8 cellular contexts compared by ENCODE assay signal in the genomic region with DNA sequence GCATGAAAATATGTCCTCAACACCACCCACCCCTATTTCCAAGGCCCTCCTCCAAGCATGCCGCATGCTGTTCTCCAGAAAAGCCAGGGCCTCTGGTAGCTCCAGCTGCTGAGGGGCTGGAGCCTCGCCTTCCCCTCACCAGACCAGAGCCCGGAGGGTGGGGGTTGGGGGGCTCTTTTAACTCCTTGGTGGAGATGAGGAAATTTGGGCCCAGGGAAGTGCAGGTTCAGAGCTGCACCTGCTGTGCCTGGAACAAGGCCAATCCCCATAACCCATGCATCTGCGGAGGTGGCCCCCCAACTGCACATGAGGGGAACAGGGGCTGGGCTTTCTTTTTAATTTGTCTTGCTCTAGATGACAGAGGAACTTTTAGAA. TPM values are rescaled to one million over a fixed set of nuclear protein-coding genes. Genes with fewer than 3 reads are reported as not detected.
DNase-seq lines count a peak whose midpoint lies in the region; ATAC-seq and TF ChIP-seq lines count a peak whose summit lies in the region.

No MANE protein-coding gene starts in this region.

- H3K9ac ChIP-seq in NT2/D1 (ENCODE audit: insufficient read length, low read depth) (peak overlapping the region; percentile 83), endodermal cell (ENCODE audit: extremely low read depth, low read length, poor library complexity, severe bottlenecking) (no peak overlapping the region)

- H3K27me3 ChIP-seq in CD4-positive, alpha-beta T cell (ENCODE audit: control insufficient read depth, insufficient read depth, low read length): no peaks in the 10 kb centered on the region
- peaks cover 11% of the 10 kb centered on the region for H3K27me3 ChIP-seq in NT2/D1 (ENCODE audit: insufficient read depth, insufficient read length)
- no peaks in the 10 kb centered on the region for H3K27me3 ChIP-seq in endodermal cell (ENCODE audit: control insufficient read depth, insufficient read depth, low read length, poor library complexity, severe bottlenecking)
- H3K27me3 ChIP-seq in neutrophil: peaks cover 7% of the 10 kb centered on the region

- POLR2A ChIA-PET in CD4-positive, alpha-beta T cell (lab: Charles Lee): interaction anchor here (0.8 to 6.5 kb wide), 5 partner anchors 14 to 180 kb away, joined by 3 to 44 read pairs (median 8); partner anchors contain the start of gene MTFR1L

- in situ Hi-C loops in KBM-7 (cut with MboI; ENCODE audit: low pct_unique_long_range_greater_than_20kb, low sequenced_read_pairs): no loop called here

- peaks cover 78% of the 10 kb centered on the region for H3K4me1 Mint-ChIP-seq in CD4-positive, alpha-beta T cell (ENCODE audit: low read depth)
- peaks cover 29% of the 10 kb centered on the region for H3K4me1 Mint-ChIP-seq in endodermal cell

- 85% methylated on average over 4 of the region's 4 CpGs; no CpG with 5 or more reads in 1 of the 2 experiments for WGBS in endodermal cell (ENCODE audit: insufficient coverage in 1 of 2, insufficient read length in 1 of 2), 2 experiments

- H3K9me3 Mint-ChIP-seq in CD4-positive, alpha-beta T cell: no peaks in the 10 kb centered on the region
- H3K9me3 Mint-ChIP-seq in endodermal cell: no peaks in the 10 kb centered on the region

- H3K27me3 Mint-ChIP-seq in CD4-positive, alpha-beta T cell: no peaks in the 10 kb centered on the region
- H3K27me3 Mint-ChIP-seq in endodermal cell (ENCODE audit: insufficient read depth): no peaks in the 10 kb centered on the region

- H3K4me3 ChIP-seq in NT2/D1 (ENCODE audit: insufficient read length, low read depth) (peak overlapping the region; percentile 40), endodermal cell (ENCODE audit: low read length) (peak overlapping the region; percentile 70), neutrophil (ENCODE audit: low read depth in 1 of 2, low read length in 1 of 2) (peak overlapping the region; percentile 61 to 71)

- H3K4me3 Mint-ChIP-seq in CD4-positive, alpha-beta T cell: peak overlapping the region; percentile 85
- peak overlapping the region; percentile 73 for H3K4me3 Mint-ChIP-seq in endodermal cell

- H3K27ac Mint-ChIP-seq in CD4-positive, alpha-beta T cell: peak overlapping the region; percentile 89
- H3K27ac Mint-ChIP-seq in endodermal cell: peak overlapping the region; percentile 78

- H3K9me3 ChIP-seq in CD4-positive, alpha-beta T cell (ENCODE audit: control insufficient read depth, low read length): no peaks in the 10 kb centered on the region
- no peaks in the 10 kb centered on the region for H3K9me3 ChIP-seq in NT2/D1 (ENCODE audit: insufficient read depth, low read length)
- H3K9me3 ChIP-seq in endodermal cell (ENCODE audit: control insufficient read depth, low read length): no peaks in the 10 kb centered on the region
- no peaks in the 10 kb centered on the region for H3K9me3 ChIP-seq in neutrophil

- peaks cover 4% of the 10 kb centered on the region for H3K36me3 Mint-ChIP-seq in CD4-positive, alpha-beta T cell (ENCODE audit: low read depth)
- no peaks in the 10 kb centered on the region for H3K36me3 Mint-ChIP-seq in endodermal cell (ENCODE audit: low read depth)

- no peak for TF ChIP-seq CTCF in CD4-positive, alpha-beta T cell (IDR thresholded peaks at IDR 0.05)
- no peak for TF ChIP-seq CTCF in endodermal cell (conservative IDR thresholded peaks at IDR 0.05)
- no peak for TF ChIP-seq CTCF in neutrophil (IDR thresholded peaks at IDR 0.05)

- peak overlapping the region; percentile 33 for H3K27ac ChIP-seq in CD4-positive, alpha-beta T cell (ENCODE audit: low read depth, low read length)
- H3K27ac ChIP-seq in endodermal cell (ENCODE audit: low read depth, low read length) (no peak overlapping the region), neutrophil (no peak overlapping the region)

- ATAC-seq in CD4-positive, alpha-beta T cell (ENCODE audit: poor library complexity): no peak
- ATAC-seq in GM21825 (IDR thresholded peaks at IDR 0.05; ENCODE audit: unreplicated experiment): no peak

- H3K4me1 ChIP-seq in NT2/D1 (ENCODE audit: insufficient read depth, insufficient read length): peaks cover 30% of the 10 kb centered on the region
- peaks cover 10% of the 10 kb centered on the region for H3K4me1 ChIP-seq in endodermal cell (ENCODE audit: control insufficient read depth, insufficient read depth, low read length)
- peaks cover 10% of the 10 kb centered on the region in 2 experiments for H3K4me1 ChIP-seq in neutrophil (ENCODE audit: control insufficient read depth in 1 of 2, insufficient read depth in 1 of 2, low read depth in 1 of 2, low read length in 1 of 2)

- CTCF ChIA-PET in CD4-positive, alpha-beta T cell (lab: Charles Lee): interaction anchor here (1.4 kb wide), 1 partner anchor 97 kb away, joined by 3 read pairs; no protein-coding TSS in a partner anchor

- H3K36me3 ChIP-seq in NT2/D1 (ENCODE audit: insufficient read depth, insufficient read length, low read length) (peaks cover 6% of the 10 kb centered on the region), endodermal cell (ENCODE audit: control insufficient read depth, insufficient read depth, low read length) (no peaks in the 10 kb centered on the region), neutrophil (no peaks in the 10 kb centered on the region)

- intact Hi-C loops in CD4-positive, alpha-beta T cell (cut with DNase I, micrococcal nuclease): loop anchor here (2.0 to 5.0 kb wide), 3 partner anchors 25 to 257 kb away; partner anchors contain the start of gene LDLRAP1 (in 1 of the 2)

- DNase-seq in CD4-positive, alpha-beta T cell: no peak
- DNase-seq in NT2/D1 (ENCODE audit: low read depth, low spot score) (no peak), endodermal cell (no peak), NCI-H524 treated with DMSO at 0.1 percent for 48 hours (lab: John Stamatoyannopoulos, UW) (no peak), KBM-7 (no peak), MV-4-11 (lab: John Stamatoyannopoulos, UW) (no peak)

RNA-seq across cellular contexts. Expression of gene SELENON, which starts 0.7 kb away (rescaled TPM):
- 10 to 100 TPM; 25.3 to 25.7 TPM for total RNA-seq in CD4-positive, alpha-beta T cell
- 10 to 100 TPM; 91.2 to 93.3 TPM for total RNA-seq in endodermal cell
- 127 TPM for polyA plus RNA-seq in endodermal cell (2013, experiment 1 of 2)
- 114 TPM for polyA plus RNA-seq in endodermal cell (2013, experiment 2 of 2)

RNA-seq across cellular contexts. Expression of gene MTFR1L, which starts 20.4 kb away (rescaled TPM):
- 10 to 100 TPM; 25.5 to 28.0 TPM for total RNA-seq in CD4-positive, alpha-beta T cell
- total RNA-seq in endodermal cell: 10 to 100 TPM; 31.6 to 36.2 TPM
- polyA plus RNA-seq in endodermal cell (2013, experiment 1 of 2): 55.7 TPM
- polyA plus RNA-seq in endodermal cell (2013, experiment 2 of 2): 50.5 TPM

RNA-seq across cellular contexts. Expression of gene AUNIP, which starts 59.9 kb away (rescaled TPM):
- not detected for total RNA-seq in CD4-positive, alpha-beta T cell
- total RNA-seq in endodermal cell: 10 to 100 TPM; 14.3 to 19.5 TPM
- 8.0 TPM for polyA plus RNA-seq in endodermal cell (2013, experiment 1 of 2)
- 7.4 TPM for polyA plus RNA-seq in endodermal cell (2013, experiment 2 of 2)

Comparison
In these comparisons a context has a peak if more than half of its experiments do, and no peak if none do; other contexts are left out.
1. RNA of gene AUNIP, which starts 59.9 kb away (total RNA-seq): 14.3 to 19.5 TPM in endodermal cell; not detected in CD4-positive, alpha-beta T cell; every median in the first group is over 10 times any median in the second.
2. Peak in every context shown above with its lines, with median percentiles within 50 percentile points of each other: H3K4me3 ChIP-seq.